In the genomic region with DNA sequence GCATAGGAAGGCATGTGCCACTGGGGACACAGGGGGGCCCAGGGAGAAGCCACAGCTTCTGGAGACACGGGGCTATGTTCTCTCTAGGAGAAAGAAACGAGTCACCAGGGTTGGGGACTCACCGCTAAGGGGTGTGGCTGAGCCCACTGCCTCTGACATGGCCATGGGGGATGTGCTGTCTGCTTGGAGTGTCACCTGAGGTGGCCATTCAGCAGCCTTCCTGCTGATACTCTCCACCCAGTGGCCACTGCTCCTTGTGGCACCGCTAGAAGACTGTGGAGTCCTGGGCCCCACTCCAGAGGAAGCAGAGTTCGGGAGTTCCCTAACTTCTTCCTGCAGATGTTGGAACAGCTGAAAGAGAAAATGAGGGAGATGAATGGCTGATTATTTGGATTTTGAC, we compare ENCODE assay signal across 11 cellular contexts.
"Had no signal": no experiment of that assay in that cellular context is flagged by ENCODE, and none has a peak within 500 bp of the region (broad histone marks: within the 10 kb centered on the region; RNA-seq: fewer than 3 reads in every experiment).

No MANE protein-coding gene starts in this region.

- H3K4me1 ChIP-seq: gastrocnemius medialis, thyroid gland had no signal

- H3K9me3 Mint-ChIP-seq: activated B cell treated with CpG ODN at 0.5 μM for 24 hours; activated T-cell treated with anti-CD3 and anti-CD28 coated beads, Interleukin-2, amount 50 U/mL, for 4 hours had no signal

- H3K4me3 Mint-ChIP-seq: activated B cell treated with CpG ODN at 0.5 μM for 24 hours; activated T-cell treated with anti-CD3 and anti-CD28 coated beads, Interleukin-2, amount 50 U/mL, for 4 hours had no signal

- H3K36me3 ChIP-seq: cardiac muscle cell, gastrocnemius medialis, thyroid gland had no signal

- H3K9me3 ChIP-seq: gastrocnemius medialis, thyroid gland had no signal

- H3K27ac Mint-ChIP-seq: activated B cell treated with CpG ODN at 0.5 μM for 24 hours had no signal

- H3K27me3 ChIP-seq: cardiac muscle cell, gastrocnemius medialis, thyroid gland had no signal

- H3K4me3 ChIP-seq: cardiac muscle cell, gastrocnemius medialis, thyroid gland had no signal

- ATAC-seq: activated T-cell treated with anti-CD3 and anti-CD28 coated beads, Interleukin-2, amount 50 U/mL, for 4 hours; gastrocnemius medialis had no signal

- DNase-seq: activated B cell treated with CpG ODN at 0.5 μM for 24 hours; activated CD4-positive, alpha-beta T cell treated with anti-CD3 and anti-CD28 coated beads, Interleukin-2, amount 50 U/mL, for 1 hour; activated effector memory CD4-positive, alpha-beta T cell treated with anti-CD3 and anti-CD28 coated beads, Interleukin-2, amount 50 U/mL, for 16 hours; activated T-cell treated with anti-CD3 and anti-CD28 coated beads, Interleukin-2, amount 50 U/mL, for 4 hours; gastrocnemius medialis; islet precursor cell; stimulated activated CD4-positive, alpha-beta T cell treated with anti-CD3 and anti-CD28 coated beads, Interleukin-4, amount 100 ng/mL, for 1 hour; stimulated activated CD8-positive, alpha-beta memory T cell treated with anti-CD3 and anti-CD28 coated beads, Interleukin-4, amount 100 ng/mL, for 48 hours; T-helper 9 cell; thyroid gland had no signal

- H3K27ac ChIP-seq: cardiac muscle cell, gastrocnemius medialis, thyroid gland had no signal
